Comparison of ENCODE assay signal across 1 cellular context in genomic region chr22:45903355-45904149, GRCh38.
A peak's percentile ranks its signal among the peaks of the same experiment; 100 is the strongest.
TF ChIP-seq lines count a peak whose summit lies in the region.

No MANE protein-coding gene starts in this region.

TF ChIP-seq in HepG2, 621 proteins besides CTCF, POLR2A, EP300 and RAD21 (continued from another document):
- no peak for TF ChIP-seq ZNF318 (CRISPR knock-in tag; IDR thresholded peaks at IDR 0.05)
- no peak for TF ChIP-seq PITX1 (CRISPR knock-in tag; IDR thresholded peaks at IDR 0.05)
- no peak for TF ChIP-seq ZC3H13 (CRISPR knock-in tag; IDR thresholded peaks at IDR 0.05)
- no peak for TF ChIP-seq GTF3A (CRISPR knock-in tag; conservative IDR thresholded peaks at IDR 0.05)
- TF ChIP-seq ZSCAN25 (CRISPR knock-in tag; IDR thresholded peaks at IDR 0.05) = no peak
- TF ChIP-seq SMYD3 (CRISPR knock-in tag; IDR thresholded peaks at IDR 0.05) = no peak
- peak; percentile 39; the same call in 1 of the 2 replicates for TF ChIP-seq RARA (CRISPR knock-in tag; IDR thresholded peaks at IDR 0.05)
- no peak for TF ChIP-seq ZNF251 (CRISPR knock-in tag; IDR thresholded peaks at IDR 0.05)
- TF ChIP-seq ZNF496 (CRISPR knock-in tag; IDR thresholded peaks at IDR 0.05; ENCODE audit: insufficient replicate concordance) = no peak
- no peak for TF ChIP-seq ZNF703 (CRISPR knock-in tag; IDR thresholded peaks at IDR 0.05; ENCODE audit: borderline replicate concordance)
- peak; percentile 78 for TF ChIP-seq NR2F6 (IDR thresholded peaks at IDR 0.05)
- peak; percentile 68 for TF ChIP-seq NR2F6 (CRISPR knock-in tag; IDR thresholded peaks at IDR 0.05)
- no peak for TF ChIP-seq MAFG (CRISPR knock-in tag; IDR thresholded peaks at IDR 0.05)
- no peak for TF ChIP-seq ATF7-NPFF (CRISPR knock-in tag; IDR thresholded peaks at IDR 0.05; ENCODE audit: low read depth)
- TF ChIP-seq SPEN (CRISPR knock-in tag; IDR thresholded peaks at IDR 0.05; ENCODE audit: low read depth) = no peak
- TF ChIP-seq ZNF17 (CRISPR knock-in tag; IDR thresholded peaks at IDR 0.05) = no peak
- TF ChIP-seq CREB1 (IDR thresholded peaks at IDR 0.05) = 0 out of 2 replicates have a peak, but pooled peaks have one; percentile 5
- TF ChIP-seq CREB1 (CRISPR knock-in tag; IDR thresholded peaks at IDR 0.05) = no peak
- no peak for TF ChIP-seq STAT5B (CRISPR knock-in tag; IDR thresholded peaks at IDR 0.05)
- TF ChIP-seq SALL1 (CRISPR knock-in tag; IDR thresholded peaks at IDR 0.05) = 0 out of 2 replicates have a peak, but pooled peaks have one; percentile 16
- TF ChIP-seq ZGPAT (CRISPR knock-in tag; IDR thresholded peaks at IDR 0.05) = no peak
